Comparison of ENCODE assay signal across 10 cellular contexts in genomic region chr6:31575335-31575901, GRCh38. TPM values are rescaled to one million over a fixed set of nuclear protein-coding genes. Genes with fewer than 3 reads are reported as not detected.
DNase-seq lines count a peak whose midpoint lies in the region; ATAC-seq and TF ChIP-seq lines count a peak whose summit lies in the region.
"Had no signal": no experiment of that assay in that cellular context is flagged by ENCODE, and none has a peak within 500 bp of the region (broad histone marks: within the 10 kb centered on the region; RNA-seq: fewer than 3 reads in every experiment).

Gene TNF (plus strand): TSS chr6:31575565. CDS start chr6:31575742, 177 bp downstream.

- intact Hi-C loops in breast epithelium (cut with DNase I; ENCODE audit: low total_unique reads), result no loop called here
- intact Hi-C loops in natural killer cell (cut with micrococcal nuclease), result no loop called here

- H3K4me3 ChIP-seq in GM12864 (ENCODE audit: low read depth, low read length) (peak within 1 kb of the TSS; percentile 79), breast epithelium (peak within 1 kb of the TSS; percentile 17 to 59 (median 38))

- H3K9me3 Mint-ChIP-seq in T-helper 1 cell treated with Interleukin-12 subunit alpha and Interleukin-12 subunit beta and Interleukin-4 antibody, amounts not matched to agents 30 μg/mL and 1 μg/mL, for 36 hours, result no peaks in the 10 kb centered on the region
- H3K9me3 Mint-ChIP-seq in natural killer cell (no peaks in the 10 kb centered on the region), type B pancreatic cell (no peaks in the 10 kb centered on the region)

- H3K27ac Mint-ChIP-seq in T-helper 1 cell treated with Interleukin-12 subunit alpha and Interleukin-12 subunit beta and Interleukin-4 antibody, amounts not matched to agents 30 μg/mL and 1 μg/mL, for 36 hours, result peak within 1 kb of the TSS; percentile 99
- H3K27ac Mint-ChIP-seq in natural killer cell, result peak within 1 kb of the TSS; percentile 95 to 99
- H3K27ac Mint-ChIP-seq in type B pancreatic cell, result no peak within 1 kb of the TSS

- ATAC-seq in natural killer cell, result peak; percentile 8 to 24 (median 9)
- ATAC-seq in GM19467 (IDR thresholded peaks at IDR 0.05; ENCODE audit: unreplicated experiment), result no peak
- ATAC-seq in GM19035 (IDR thresholded peaks at IDR 0.05; ENCODE audit: unreplicated experiment), result no peak
- ATAC-seq: HCT116 had no signal

- TF ChIP-seq CTCF in GM12864 (IDR thresholded peaks at IDR 0.05; ENCODE audit: low read depth, low read length, missing control alignments) (no peak), breast epithelium (IDR thresholded peaks at IDR 0.05) (no peak), natural killer cell (IDR thresholded peaks at IDR 0.05) (no peak), type B pancreatic cell (conservative IDR thresholded peaks at IDR 0.05) (no peak)

- peaks cover 55% of the 10 kb centered on the region for H3K36me3 Mint-ChIP-seq in T-helper 1 cell treated with Interleukin-12 subunit alpha and Interleukin-12 subunit beta and Interleukin-4 antibody, amounts not matched to agents 30 μg/mL and 1 μg/mL, for 36 hours (ENCODE audit: low read depth)
- H3K36me3 Mint-ChIP-seq in natural killer cell (no peaks in the 10 kb centered on the region), type B pancreatic cell (no peaks in the 10 kb centered on the region)

- peaks cover 70% of the 10 kb centered on the region for H3K4me1 Mint-ChIP-seq in T-helper 1 cell treated with Interleukin-12 subunit alpha and Interleukin-12 subunit beta and Interleukin-4 antibody, amounts not matched to agents 30 μg/mL and 1 μg/mL, for 36 hours (ENCODE audit: low read depth)
- H3K4me1 Mint-ChIP-seq in natural killer cell (peaks cover 76 to 89% of the 10 kb centered on the region in 2 donors), type B pancreatic cell (ENCODE audit: unreplicated experiment) (peaks cover 1% of the 10 kb centered on the region)

- no peak for TF ChIP-seq POLR2A in breast epithelium (IDR thresholded peaks at IDR 0.05)

- no peaks in the 10 kb centered on the region for H3K9me3 ChIP-seq in breast epithelium

- peak within 1 kb of the TSS; percentile 97 for H3K4me3 Mint-ChIP-seq in T-helper 1 cell treated with Interleukin-12 subunit alpha and Interleukin-12 subunit beta and Interleukin-4 antibody, amounts not matched to agents 30 μg/mL and 1 μg/mL, for 36 hours
- peak within 1 kb of the TSS; percentile 84 for H3K4me3 Mint-ChIP-seq in natural killer cell
- peak within 1 kb of the TSS; percentile 4 for H3K4me3 Mint-ChIP-seq in type B pancreatic cell

- no peaks in the 10 kb centered on the region for H3K36me3 ChIP-seq in breast epithelium

- H3K27me3 Mint-ChIP-seq in T-helper 1 cell treated with Interleukin-12 subunit alpha and Interleukin-12 subunit beta and Interleukin-4 antibody, amounts not matched to agents 30 μg/mL and 1 μg/mL, for 36 hours (ENCODE audit: low read depth), result no peaks in the 10 kb centered on the region
- no peaks in the 10 kb centered on the region for H3K27me3 Mint-ChIP-seq in natural killer cell (ENCODE audit: low read depth in 2 of 2)
- peaks cover 26% of the 10 kb centered on the region for H3K27me3 Mint-ChIP-seq in type B pancreatic cell

- DNase-seq in GM12864 (ENCODE audit: low read depth) (peak; percentile 71), breast epithelium (ENCODE audit: low spot score in 2 of 2) (peak in 1 of 2 donors; percentile 53), natural killer cell (no peak), type B pancreatic cell (ENCODE audit: extremely low spot score, unreplicated experiment) (no peak), SHP77 treated with DMSO at 0.1 percent for 48 hours (lab: John Stamatoyannopoulos, UW) (no peak)

- H3K27ac ChIP-seq in breast epithelium, result peak within 1 kb of the TSS in 1 of 2 donors; percentile 33
- H3K27ac ChIP-seq: epithelial cell of prostate had no signal

- no peaks in the 10 kb centered on the region for H3K27me3 ChIP-seq in breast epithelium

- H3K4me1 ChIP-seq in breast epithelium, result no peaks in the 10 kb centered on the region

RNA-seq across cellular contexts. Expression of gene TNF, which starts in this region (rescaled TPM):
- total RNA-seq in breast epithelium (under 1 TPM in 2 of 3 donors, not detected in 1; 0.33 to 0.73 TPM), natural killer cell (10 to 100 TPM; 24.2 to 60.8 (median 46.9) TPM), type B pancreatic cell (ENCODE audit: low replicate concordance) (not detected in 2 replicates)

Comparison
In these comparisons a context has a peak if more than half of its experiments do, and no peak if none do; other contexts are left out.
1. RNA of gene TNF (total RNA-seq): 24.2 to 60.8 TPM in natural killer cell; 0.33 to 0.73 TPM in breast epithelium and not detected in type B pancreatic cell; every median in the first group is over 10 times any median in the second.
2. H3K4me3 Mint-ChIP-seq: peak in every context shown above with its lines; median percentile 97 in T-helper 1 cell treated with Interleukin-12 subunit alpha and Interleukin-12 subunit beta and Interleukin-4 antibody, amounts not matched to agents 30 μg/mL and 1 μg/mL, for 36 hours; 84 in natural killer cell; 4 in type B pancreatic cell.
3. ATAC-seq: peak in natural killer cell (3 of 3); none in GM19467 (single experiment) and GM19035 (single experiment).